1 cellular context compared by ENCODE assay signal in genomic region chr16:21673469-21673868, GRCh38.
TF ChIP-seq lines count a peak whose summit lies in the region.

No MANE protein-coding gene starts in this region.

TF ChIP-seq in SK-N-SH, 30 proteins besides CTCF, POLR2A, EP300 and RAD21 (continued from another document):
- TF ChIP-seq, protein P1, sequence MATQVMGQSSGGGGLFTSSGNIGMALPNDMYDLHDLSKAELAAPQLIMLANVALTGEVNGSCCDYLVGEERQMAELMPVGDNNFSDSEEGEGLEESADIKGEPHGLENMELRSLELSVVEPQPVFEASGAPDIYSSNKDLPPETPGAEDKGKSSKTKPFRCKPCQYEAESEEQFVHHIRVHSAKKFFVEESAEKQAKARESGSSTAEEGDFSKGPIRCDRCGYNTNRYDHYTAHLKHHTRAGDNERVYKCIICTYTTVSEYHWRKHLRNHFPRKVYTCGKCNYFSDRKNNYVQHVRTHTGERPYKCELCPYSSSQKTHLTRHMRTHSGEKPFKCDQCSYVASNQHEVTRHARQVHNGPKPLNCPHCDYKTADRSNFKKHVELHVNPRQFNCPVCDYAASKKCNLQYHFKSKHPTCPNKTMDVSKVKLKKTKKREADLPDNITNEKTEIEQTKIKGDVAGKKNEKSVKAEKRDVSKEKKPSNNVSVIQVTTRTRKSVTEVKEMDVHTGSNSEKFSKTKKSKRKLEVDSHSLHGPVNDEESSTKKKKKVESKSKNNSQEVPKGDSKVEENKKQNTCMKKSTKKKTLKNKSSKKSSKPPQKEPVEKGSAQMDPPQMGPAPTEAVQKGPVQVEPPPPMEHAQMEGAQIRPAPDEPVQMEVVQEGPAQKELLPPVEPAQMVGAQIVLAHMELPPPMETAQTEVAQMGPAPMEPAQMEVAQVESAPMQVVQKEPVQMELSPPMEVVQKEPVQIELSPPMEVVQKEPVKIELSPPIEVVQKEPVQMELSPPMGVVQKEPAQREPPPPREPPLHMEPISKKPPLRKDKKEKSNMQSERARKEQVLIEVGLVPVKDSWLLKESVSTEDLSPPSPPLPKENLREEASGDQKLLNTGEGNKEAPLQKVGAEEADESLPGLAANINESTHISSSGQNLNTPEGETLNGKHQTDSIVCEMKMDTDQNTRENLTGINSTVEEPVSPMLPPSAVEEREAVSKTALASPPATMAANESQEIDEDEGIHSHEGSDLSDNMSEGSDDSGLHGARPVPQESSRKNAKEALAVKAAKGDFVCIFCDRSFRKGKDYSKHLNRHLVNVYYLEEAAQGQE (IDR thresholded peaks at IDR 0.05; ENCODE audit: low read depth, low read length) = no peak
